23 cellular contexts compared by ENCODE assay signal in the genomic region with DNA sequence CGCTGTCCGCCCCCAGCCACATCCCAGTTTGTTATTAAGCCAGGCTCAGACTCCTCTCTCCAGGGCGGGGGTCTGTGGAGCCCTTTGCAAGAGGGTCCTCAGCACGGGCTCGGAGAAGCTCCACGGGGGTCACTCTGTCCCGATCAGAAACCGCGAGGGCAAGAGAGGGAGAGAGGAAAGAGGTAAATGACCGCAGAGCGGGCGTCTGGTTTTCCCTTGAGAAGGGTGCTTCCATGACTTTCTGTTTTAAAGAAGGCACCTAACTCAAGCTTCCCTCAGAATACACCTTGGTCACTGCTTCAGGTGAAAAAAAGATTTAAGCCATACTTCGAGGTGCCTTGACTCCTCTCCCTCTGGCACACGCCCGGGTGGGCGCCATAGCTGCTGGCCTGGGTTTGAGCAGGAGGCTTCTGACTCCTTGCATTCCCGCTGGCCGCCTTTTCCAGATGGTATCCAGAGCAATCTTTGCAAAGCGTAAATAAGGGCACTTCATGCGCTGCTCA. TPM values are rescaled to one million over a fixed set of nuclear protein-coding genes. Genes with fewer than 3 reads are reported as not detected.
"Had no signal": no experiment of that assay in that cellular context is flagged by ENCODE, and none has a peak within 500 bp of the region (broad histone marks: within the 10 kb centered on the region; RNA-seq: fewer than 3 reads in every experiment).

No MANE protein-coding gene starts in this region.

- H3K27ac Mint-ChIP-seq: activated CD4-positive, alpha-beta T cell treated with anti-CD3 and anti-CD28 coated beads, Interleukin-2, amount 10 ng/mL, durations not matched to agents 7 days and 5 days; activated naive CD8-positive, alpha-beta T cell treated with anti-CD3 and anti-CD28 coated beads for 36 hours; activated T-helper 2 cell treated with anti-CD3 and anti-CD28 coated beads, Interferon-gamma antibody, Interleukin-2, Interleukin-4, amounts not matched to agents 10 μg/mL and 5 μg/mL and 100 μg/mL, durations not matched to agents 14 hours and 24 hours and 36 hours; brain; immature natural killer cell; naive thymus-derived CD4-positive, alpha-beta T cell; progenitor cell of endocrine pancreas; type B pancreatic cell; WTC11 had no signal

- H3K27me3 ChIP-seq: right atrium auricular region had no signal

- H3K4me3 ChIP-seq: mucosa of descending colon, right atrium auricular region had no signal

- H3K27ac ChIP-seq: foreskin keratinocyte, right atrium auricular region had no signal

- H3K36me3 Mint-ChIP-seq: activated naive CD8-positive, alpha-beta T cell treated with anti-CD3 and anti-CD28 coated beads for 36 hours; brain; immature natural killer cell; naive thymus-derived CD4-positive, alpha-beta T cell; type B pancreatic cell; WTC11 had no signal

- H3K36me3 ChIP-seq: right atrium auricular region had no signal

- H3K9me3 Mint-ChIP-seq: activated CD4-positive, alpha-beta T cell treated with anti-CD3 and anti-CD28 coated beads, Interleukin-2, amount 10 ng/mL, durations not matched to agents 7 days and 5 days; activated T-helper 2 cell treated with anti-CD3 and anti-CD28 coated beads, Interferon-gamma antibody, Interleukin-2, Interleukin-4, amounts not matched to agents 10 μg/mL and 5 μg/mL and 100 μg/mL, durations not matched to agents 14 hours and 24 hours and 36 hours; central memory CD8-positive, alpha-beta T cell; immature natural killer cell; type B pancreatic cell had no signal

- H3K27me3 Mint-ChIP-seq: activated naive CD8-positive, alpha-beta T cell treated with anti-CD3 and anti-CD28 coated beads for 36 hours; central memory CD8-positive, alpha-beta T cell had no signal

- H3K9me3 ChIP-seq: mucosa of descending colon, right atrium auricular region had no signal

- H3K4me1 ChIP-seq: foreskin keratinocyte, right atrium auricular region had no signal

- DNase-seq: activated CD4-positive, alpha-beta T cell treated with anti-CD3 and anti-CD28 coated beads, Interleukin-2, amount 10 ng/mL, durations not matched to agents 7 days and 5 days; activated CD8-positive, alpha-beta memory T cell treated with anti-CD3 and anti-CD28 coated beads for 24 hours; activated naive CD8-positive, alpha-beta T cell treated with anti-CD3 and anti-CD28 coated beads for 36 hours; activated T-cell treated with anti-CD3 and anti-CD28 coated beads for 4 hours; cortex of kidney; effector CD8-positive, alpha-beta T cell; foreskin keratinocyte; immature natural killer cell; left cardiac atrium; naive thymus-derived CD4-positive, alpha-beta T cell; small intestine; stimulated activated CD4-positive, alpha-beta T cell treated with anti-CD3 and anti-CD28 coated beads, Interleukin-4, amount 100 ng/mL, for 4 hours; stimulated activated naive CD8-positive, alpha-beta T cell treated with anti-CD3 and anti-CD28 coated beads, Interleukin-15, Interleukin-2, amounts not matched to agents 100 U/mL and 50 U/mL, for 24 hours; T-helper 2 cell had no signal

- H3K4me1 Mint-ChIP-seq: activated naive CD8-positive, alpha-beta T cell treated with anti-CD3 and anti-CD28 coated beads for 36 hours; brain; central memory CD8-positive, alpha-beta T cell had no signal

- ATAC-seq: foreskin keratinocyte; left cardiac atrium; mucosa of descending colon; naive thymus-derived CD4-positive, alpha-beta T cell; stimulated activated naive CD8-positive, alpha-beta T cell treated with anti-CD3 and anti-CD28 coated beads, Interleukin-15, Interleukin-2, amounts not matched to agents 100 U/mL and 50 U/mL, for 24 hours; WTC11 had no signal

- H3K4me3 Mint-ChIP-seq: activated CD4-positive, alpha-beta T cell treated with anti-CD3 and anti-CD28 coated beads, Interleukin-2, amount 10 ng/mL, durations not matched to agents 7 days and 5 days; activated naive CD8-positive, alpha-beta T cell treated with anti-CD3 and anti-CD28 coated beads for 36 hours; brain; central memory CD8-positive, alpha-beta T cell; immature natural killer cell; naive thymus-derived CD4-positive, alpha-beta T cell; type B pancreatic cell; WTC11 had no signal

RNA-seq across cellular contexts. Expression of gene TERT, which starts 5.8 kb away (rescaled TPM):
- total RNA-seq: left cardiac atrium, right atrium auricular region, temporal lobe had no signal
- polyA plus RNA-seq: foreskin keratinocyte, immature natural killer cell had no signal
